37 cellular contexts compared by ENCODE assay signal in the genomic region with DNA sequence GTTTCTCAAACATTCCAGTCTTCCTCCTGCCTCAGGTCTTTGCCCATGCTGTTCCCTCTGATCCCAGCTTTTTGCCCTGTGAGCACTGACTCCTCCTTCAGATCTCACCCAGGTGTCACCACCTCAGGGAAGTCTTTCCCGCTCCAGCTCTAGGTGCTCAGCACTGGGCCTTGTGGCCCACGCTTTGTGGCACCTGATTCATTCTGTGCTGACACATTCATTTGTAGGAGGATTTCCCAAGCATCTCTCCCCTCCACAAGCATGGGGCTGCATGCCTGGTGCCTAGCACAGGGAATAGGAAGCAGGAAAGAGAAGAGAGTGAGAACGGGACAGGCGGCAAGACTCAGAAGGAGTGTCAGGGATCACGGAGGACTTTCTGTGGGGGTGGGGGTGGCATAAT. TPM values are rescaled to one million over a fixed set of nuclear protein-coding genes. Genes with fewer than 3 reads are reported as not detected.
"Had no signal": no experiment of that assay in that cellular context is flagged by ENCODE, and none has a peak within 500 bp of the region (broad histone marks: within the 10 kb centered on the region; RNA-seq: fewer than 3 reads in every experiment).

No MANE protein-coding gene starts in this region.

- H3K36me3 ChIP-seq: adrenal gland, ascending aorta, brain microvascular endothelial cell, breast epithelium, cardiac muscle cell had no signal

- H3K9me3 ChIP-seq: adrenal gland, ascending aorta, body of pancreas, breast epithelium had no signal

- H3K4me3 ChIP-seq: adrenal gland, ascending aorta, body of pancreas, breast epithelium, cardiac muscle cell had no signal

- H3K4me1 ChIP-seq: adrenal gland, ascending aorta, body of pancreas, breast epithelium had no signal

- ATAC-seq: activated naive CD4-positive, alpha-beta T cell treated with anti-CD3 and anti-CD28 coated beads, Interleukin-2, amount 50 U/mL, for 72 hours; activated naive CD8-positive, alpha-beta T cell treated with anti-CD3 and anti-CD28 coated beads, Interleukin-2, amount 50 U/mL, for 24 hours; activated T-cell treated with anti-CD3 and anti-CD28 coated beads, Interleukin-2, amount 50 U/mL, for 4 hours; activated T-cell treated with anti-CD3 and anti-CD28 coated beads, Interleukin-2, amount 50 U/mL, for 72 hours; activated T-helper 17 cell treated with anti-CD3 and anti-CD28 coated beads, Interleukin-2, amount 50 U/mL, for 72 hours; body of pancreas had no signal

- H3K27me3 ChIP-seq: ascending aorta, body of pancreas, brain microvascular endothelial cell had no signal

- DNase-seq: activated effector memory CD4-positive, alpha-beta T cell treated with anti-CD3 and anti-CD28 coated beads, Interleukin-2, amount 50 U/mL, for 16 hours; activated effector memory CD4-positive, alpha-beta T cell treated with Interleukin-2 at 50 U/mL for 16 hours; activated gamma-delta T cell; activated gamma-delta T cell treated with Interleukin-2 at 50 U/mL for 16 hours; activated naive CD4-positive, alpha-beta T cell; activated naive CD4-positive, alpha-beta T cell treated with anti-CD3 and anti-CD28 coated beads for 36 hours; activated naive CD4-positive, alpha-beta T cell treated with anti-CD3 and anti-CD28 coated beads, Interleukin-2, amount 10 ng/mL, durations not matched to agents 7 days and 5 days; activated naive CD4-positive, alpha-beta T cell treated with anti-CD3 and anti-CD28 coated beads, Interleukin-2, amount 50 U/mL, for 16 hours; activated naive CD4-positive, alpha-beta T cell treated with Interleukin-2 at 50 U/mL for 16 hours; activated naive CD8-positive, alpha-beta T cell treated with anti-CD3 and anti-CD28 coated beads for 36 hours; activated naive CD8-positive, alpha-beta T cell treated with anti-CD3 and anti-CD28 coated beads, Interleukin-2, amount 10 ng/mL, durations not matched to agents 7 days and 5 days; activated naive CD8-positive, alpha-beta T cell treated with anti-CD3 and anti-CD28 coated beads, Interleukin-2, amount 50 U/mL, for 24 hours; activated T-cell treated with anti-CD3 and anti-CD28 coated beads, Interleukin-2, amount 50 U/mL, for 1 hour; activated T-cell treated with anti-CD3 and anti-CD28 coated beads, Interleukin-2, amount 50 U/mL, for 24 hours; activated T-cell treated with anti-CD3 and anti-CD28 coated beads, Interleukin-2, amount 50 U/mL, for 4 hours; activated T-cell treated with anti-CD3 and anti-CD28 coated beads, Interleukin-2, amount 50 U/mL, for 48 hours; activated T-cell treated with anti-CD3 and anti-CD28 coated beads, Interleukin-2, amount 50 U/mL, for 72 hours; adrenal gland; amniotic stem cell; amygdala; anterior cingulate cortex; aorta; body of pancreas; brain microvascular endothelial cell; caudate nucleus; central memory CD4-positive, alpha-beta T cell; cerebellar nuclear complex had no signal

- H3K27ac ChIP-seq: adrenal gland, ascending aorta, body of pancreas, brain microvascular endothelial cell, breast epithelium, cardiac muscle cell had no signal

RNA-seq across cellular contexts. Expression of a gene that starts 17.6 kb away (rescaled TPM):
- total RNA-seq: activated naive CD4-positive, alpha-beta T cell treated with anti-CD3 and anti-CD28 coated beads for 36 hours; activated naive CD4-positive, alpha-beta T cell treated with anti-CD3 and anti-CD28 coated beads, Interleukin-2, amount 50 U/mL, for 72 hours; activated naive CD8-positive, alpha-beta T cell treated with anti-CD3 and anti-CD28 coated beads for 36 hours; activated naive CD8-positive, alpha-beta T cell treated with anti-CD3 and anti-CD28 coated beads, Interleukin-2, amount 10 ng/mL, durations not matched to agents 7 days and 5 days; activated T-cell treated with anti-CD3 and anti-CD28 coated beads, Interleukin-2, amount 50 U/mL, for 4 hours; activated T-cell treated with anti-CD3 and anti-CD28 coated beads, Interleukin-2, amount 50 U/mL, for 72 hours; activated T-helper 1 cell treated with anti-CD3 and anti-CD28 coated beads, Interleukin-12 subunit alpha, Interleukin-12 subunit beta, Interleukin-2, Interleukin-4 antibody, amounts not matched to agents 30 ng/mL and 10 ng/mL and 1 ng/mL, durations not matched to agents 14 hours and 24 hours and 36 hours; activated T-helper 17 cell treated with anti-CD3 and anti-CD28 coated beads, Interleukin-2, amount 50 U/mL, for 72 hours; activated T-helper 2 cell treated with anti-CD3 and anti-CD28 coated beads, Interferon-gamma antibody, Interleukin-2, Interleukin-4, amounts not matched to agents 10 μg/mL and 5 μg/mL and 100 μg/mL, durations not matched to agents 14 hours and 24 hours and 36 hours; aorta; ascending aorta; astrocyte; body of pancreas; bronchial epithelial cell; cardiac septum had no signal
